8 cellular contexts compared by ENCODE assay signal in the genomic region with DNA sequence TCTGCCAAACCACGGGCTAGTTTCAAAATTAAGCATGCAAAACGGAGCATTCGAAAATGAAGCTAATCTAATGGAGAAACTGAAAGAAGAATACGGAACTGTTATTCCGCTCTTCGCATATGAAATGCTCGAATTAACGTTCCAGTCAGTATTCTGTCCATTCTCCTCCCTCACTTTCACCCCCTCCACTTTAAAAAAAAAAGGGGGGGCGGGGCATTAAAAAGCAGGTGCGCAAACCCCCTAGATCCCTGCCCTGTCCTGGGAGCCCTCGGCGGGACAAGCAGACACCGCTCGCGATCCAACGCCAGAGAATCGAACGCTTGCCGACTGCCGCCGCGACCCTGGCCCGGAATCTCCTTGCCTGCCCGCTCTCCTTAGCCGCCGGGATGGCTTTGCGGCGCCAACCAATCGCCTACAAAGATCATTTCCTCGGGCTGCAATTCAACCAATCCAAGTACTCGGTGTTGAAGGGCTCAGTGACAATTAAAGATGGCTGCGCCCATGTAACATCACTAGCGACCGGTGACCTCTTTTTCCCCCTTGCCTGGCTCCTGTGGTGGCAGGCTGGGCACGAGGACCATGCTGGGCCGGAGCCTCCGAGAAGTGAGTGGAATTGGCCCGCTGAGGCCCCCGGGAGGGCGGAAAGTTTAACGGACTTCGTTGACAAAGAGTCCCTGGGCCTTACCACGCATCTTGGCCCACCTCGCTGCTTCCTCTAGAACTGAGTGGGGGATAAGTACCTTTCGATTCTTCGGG.
DNase-seq lines count a peak whose midpoint lies in the region; ATAC-seq and TF ChIP-seq lines count a peak whose summit lies in the region.

QRSL1 (plus strand) TSS at position 476 of the 756 bp plus-strand sequence; CDS start at position 580, 104 bp downstream.
A gene with protein sequence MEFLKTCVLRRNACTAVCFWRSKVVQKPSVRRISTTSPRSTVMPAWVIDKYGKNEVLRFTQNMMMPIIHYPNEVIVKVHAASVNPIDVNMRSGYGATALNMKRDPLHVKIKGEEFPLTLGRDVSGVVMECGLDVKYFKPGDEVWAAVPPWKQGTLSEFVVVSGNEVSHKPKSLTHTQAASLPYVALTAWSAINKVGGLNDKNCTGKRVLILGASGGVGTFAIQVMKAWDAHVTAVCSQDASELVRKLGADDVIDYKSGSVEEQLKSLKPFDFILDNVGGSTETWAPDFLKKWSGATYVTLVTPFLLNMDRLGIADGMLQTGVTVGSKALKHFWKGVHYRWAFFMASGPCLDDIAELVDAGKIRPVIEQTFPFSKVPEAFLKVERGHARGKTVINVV (minus strand): TSS at position 396 of the 756 bp plus-strand sequence. CDS start 477 bp downstream, outside the sequence.

- peak; percentile 68 for TF ChIP-seq POLR2A in GM18951 (IDR thresholded peaks at IDR 0.05; ENCODE audit: extremely low read depth, insufficient read depth, insufficient read length)

- in situ Hi-C loops in GM18951 (cut with MboI; ENCODE audit: low sequenced_read_pairs, unreplicated experiment), result no loop called here

- H3K4me3 ChIP-seq in AG09309 (ENCODE audit: control insufficient read depth, low read depth, low read length), result peak within 1 kb of the TSS; percentile 94

- no peak for TF ChIP-seq CTCF in AG09309 (IDR thresholded peaks at IDR 0.05; ENCODE audit: control insufficient read depth, insufficient read depth, low read depth, low read length, missing control alignments)

- DNase-seq in AG09309 (ENCODE audit: low read depth) (peak; percentile 70), NCI-H345 (lab: John Stamatoyannopoulos, UW) (peak; percentile 93), iris pigment epithelial cell (ENCODE audit: low read depth) (peak; percentile 90)
- DNase-seq in activated CD4-positive, CD25-positive, alpha-beta regulatory T cell (lab: John Stamatoyannopoulos, UW), result peak; percentile 55 to 70 (median 65)
- peak; percentile 90 for DNase-seq in central memory CD4-positive, alpha-beta T cell
- DNase-seq in stimulated activated CD4-positive, alpha-beta T cell treated with anti-CD3 and anti-CD28 coated beads, Interleukin-12 subunit alpha, Interleukin-12 subunit beta, amount 100 ng/mL, for 24 hours (ENCODE audit: low read depth in 2 of 2), result peak; percentile 72 to 73

- ATAC-seq in HG03175 (IDR thresholded peaks at IDR 0.05; ENCODE audit: unreplicated experiment), result peak; percentile 83

Comparison
In these comparisons a context has a peak if more than half of its experiments do, and no peak if none do; other contexts are left out.
1. Peak in every context shown above with its lines: DNase-seq, ATAC-seq and H3K4me3 ChIP-seq.